In genomic region chr20:55515831-55516230, GRCh38 we compare ENCODE assay signal across 16 cellular contexts.
"Had no signal": no experiment of that assay in that cellular context is flagged by ENCODE, and none has a peak within 500 bp of the region (broad histone marks: within the 10 kb centered on the region; RNA-seq: fewer than 3 reads in every experiment).

No MANE protein-coding gene starts in this region.

- H3K4me1 Mint-ChIP-seq: natural killer cell had no signal

- H3K4me1 ChIP-seq: heart left ventricle, psoas muscle, upper lobe of right lung had no signal

- H3K4me3 ChIP-seq: cardiac muscle cell, heart left ventricle, psoas muscle, upper lobe of right lung had no signal

- H3K36me3 ChIP-seq: cardiac muscle cell, heart left ventricle, upper lobe of right lung had no signal

- H3K9me3 ChIP-seq: psoas muscle, upper lobe of right lung had no signal

- H3K27ac ChIP-seq: cardiac muscle cell, heart left ventricle, psoas muscle, upper lobe of right lung had no signal

- H3K36me3 Mint-ChIP-seq: natural killer cell had no signal

- DNase-seq: activated CD8-positive, alpha-beta memory T cell treated with anti-CD3 and anti-CD28 coated beads, Interleukin-2, amount 50 U/mL, for 48 hours; activated CD8-positive, alpha-beta T cell treated with anti-CD3 and anti-CD28 coated beads, Interleukin-2, amount 10 ng/mL, durations not matched to agents 7 days and 5 days; activated naive CD4-positive, alpha-beta T cell; aorta; foreskin melanocyte; heart left ventricle; natural killer cell; psoas muscle; stimulated activated CD4-positive, alpha-beta T cell treated with anti-CD3 and anti-CD28 coated beads, Interleukin-4, amount 100 ng/mL, for 1 hour; stimulated activated CD8-positive, alpha-beta memory T cell treated with anti-CD3 and anti-CD28 coated beads, Interleukin-4, amount 100 ng/mL, for 48 hours; stimulated activated naive CD8-positive, alpha-beta T cell treated with anti-CD3 and anti-CD28 coated beads, Interleukin-15, Interleukin-2, amounts not matched to agents 100 U/mL and 50 U/mL, for 24 hours; SW 1271; upper lobe of right lung had no signal

- H3K27ac Mint-ChIP-seq: activated CD8-positive, alpha-beta T cell treated with anti-CD3 and anti-CD28 coated beads, Interleukin-2, amount 10 ng/mL, durations not matched to agents 7 days and 5 days; natural killer cell had no signal

- ATAC-seq: activated CD8-positive, alpha-beta T cell treated with anti-CD3 and anti-CD28 coated beads, Interleukin-2, amount 10 ng/mL, durations not matched to agents 7 days and 5 days; heart left ventricle; natural killer cell; psoas muscle; stimulated activated naive CD8-positive, alpha-beta T cell treated with anti-CD3 and anti-CD28 coated beads, Interleukin-15, Interleukin-2, amounts not matched to agents 100 U/mL and 50 U/mL, for 24 hours; upper lobe of right lung had no signal

- FAIRE-seq: endometrium, islet of Langerhans had no signal

- H3K27me3 ChIP-seq: cardiac muscle cell, heart left ventricle, upper lobe of right lung had no signal

- H3K4me3 Mint-ChIP-seq: activated CD8-positive, alpha-beta T cell treated with anti-CD3 and anti-CD28 coated beads, Interleukin-2, amount 10 ng/mL, durations not matched to agents 7 days and 5 days; natural killer cell had no signal
